In the genomic region with DNA sequence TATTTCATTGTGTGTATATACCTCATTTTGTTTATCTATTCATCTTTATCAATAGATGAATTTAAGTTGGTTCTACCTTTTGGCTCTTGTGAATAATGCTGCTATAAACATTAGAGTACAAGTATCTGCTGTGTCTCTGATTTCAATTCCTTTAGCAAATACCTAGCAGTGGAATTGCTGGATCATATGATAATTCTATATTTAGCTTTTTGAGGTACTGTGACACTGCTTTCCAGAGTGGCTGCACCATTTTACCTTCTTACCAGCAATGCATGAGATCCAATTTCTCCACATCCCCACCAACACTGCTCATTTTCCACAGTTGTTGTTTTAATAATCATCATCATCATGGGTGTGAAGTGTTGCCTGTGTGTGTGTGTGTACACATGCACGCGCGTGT, we compare ENCODE assay signal across 4 cellular contexts.
"Had no signal": no experiment of that assay in that cellular context is flagged by ENCODE, and none has a peak within 500 bp of the region (broad histone marks: within the 10 kb centered on the region; RNA-seq: fewer than 3 reads in every experiment).

No MANE protein-coding gene starts in this region.

- H2AFZ ChIP-seq: GM23338 had no signal

- H3K4me3 ChIP-seq: GM23338 had no signal

- DNase-seq: H9, HCEC 1CT, IMR-90 had no signal

- ATAC-seq: GM23338 had no signal

- H3K4me2 ChIP-seq: GM23338 had no signal
